In the genomic region with DNA sequence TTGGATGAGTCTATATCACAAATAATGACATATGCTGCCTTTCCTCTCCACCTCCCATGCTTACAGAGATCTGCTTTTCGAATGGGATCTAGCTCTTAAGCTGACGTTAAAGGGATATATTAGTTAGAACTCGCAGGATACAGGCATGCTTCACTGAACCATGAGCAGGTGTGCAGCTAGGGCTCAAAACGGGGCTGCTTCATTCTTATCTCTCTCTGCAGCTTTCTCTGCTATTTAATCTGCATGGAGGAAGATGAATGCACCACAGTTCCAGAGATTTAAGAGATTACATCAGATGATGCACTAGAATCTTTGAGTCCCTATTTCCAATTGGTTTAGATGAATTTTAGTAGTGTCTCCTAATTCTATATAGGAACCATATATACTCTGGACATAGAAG, we compare ENCODE assay signal across 29 cellular contexts.
"Had no signal": no experiment of that assay in that cellular context is flagged by ENCODE, and none has a peak within 500 bp of the region (broad histone marks: within the 10 kb centered on the region; RNA-seq: fewer than 3 reads in every experiment).

No MANE protein-coding gene starts in this region.

- H3K79me2 ChIP-seq: hepatocyte had no signal

- H3K27ac ChIP-seq: gastroesophageal sphincter, hepatocyte, pancreas, prostate gland, sigmoid colon, thoracic aorta had no signal

- H3K9me3 ChIP-seq: gastroesophageal sphincter, pancreas, prostate gland, sigmoid colon, thoracic aorta had no signal

- H3K36me3 ChIP-seq: gastroesophageal sphincter, pancreas, prostate gland, sigmoid colon, thoracic aorta had no signal

- H3K4me2 ChIP-seq: hepatocyte had no signal

- H3K4me3 ChIP-seq: gastroesophageal sphincter, hepatocyte, pancreas, prostate gland, sigmoid colon, thoracic aorta had no signal

- H3K4me1 ChIP-seq: gastroesophageal sphincter, pancreas, prostate gland, sigmoid colon had no signal

- DNase-seq: activated CD4-positive, alpha-beta T cell treated with anti-CD3 and anti-CD28 coated beads for 1 hour; activated CD4-positive, alpha-beta T cell treated with anti-CD3 and anti-CD28 coated beads, Interleukin-2, amount 50 U/mL, for 1 hour; activated CD8-positive, alpha-beta T cell treated with anti-CD3 and anti-CD28 coated beads for 36 hours; activated naive CD8-positive, alpha-beta T cell treated with anti-CD3 and anti-CD28 coated beads, Interleukin-2, amount 50 U/mL, for 24 hours; activated T-cell treated with anti-CD3 and anti-CD28 coated beads, Interleukin-2, amount 50 U/mL, for 4 hours; amygdala; caudate nucleus; cortex of kidney; effector memory CD8-positive, alpha-beta T cell; erythroblast; left cardiac atrium; mammary epithelial cell; midbrain; naive thymus-derived CD8-positive, alpha-beta T cell; nucleus accumbens; pancreas; sigmoid colon; small intestine; stimulated activated CD4-positive, alpha-beta T cell treated with anti-CD3 and anti-CD28 coated beads, Interleukin-4, amount 100 ng/mL, for 24 hours; T1000 had no signal

- H2AFZ ChIP-seq: hepatocyte had no signal

- H3K36me3 Mint-ChIP-seq: activated naive CD4-positive, alpha-beta T cell treated with anti-CD3 and anti-CD28 coated beads, Interleukin-2, amount 50 U/mL, for 24 hours; naive thymus-derived CD8-positive, alpha-beta T cell; stimulated activated effector memory CD8-positive, alpha-beta T cell treated with anti-CD3 and anti-CD28 coated beads, Interleukin-12 subunit alpha, Interleukin-12 subunit beta, amount 100 ng/mL, for 72 hours had no signal

- ATAC-seq: activated CD8-positive, alpha-beta T cell treated with anti-CD3 and anti-CD28 coated beads for 36 hours; activated naive CD8-positive, alpha-beta T cell treated with anti-CD3 and anti-CD28 coated beads, Interleukin-2, amount 50 U/mL, for 24 hours; activated T-cell treated with anti-CD3 and anti-CD28 coated beads, Interleukin-2, amount 50 U/mL, for 4 hours; effector memory CD8-positive, alpha-beta T cell; gastroesophageal sphincter; left cardiac atrium; naive thymus-derived CD8-positive, alpha-beta T cell; pancreas; stimulated activated effector memory CD8-positive, alpha-beta T cell treated with anti-CD3 and anti-CD28 coated beads, Interleukin-12 subunit alpha, Interleukin-12 subunit beta, amount 100 ng/mL, for 72 hours had no signal

- H3K9me3 Mint-ChIP-seq: activated T-cell treated with anti-CD3 and anti-CD28 coated beads, Interleukin-2, amount 50 U/mL, for 4 hours; activated T-helper 2 cell treated with anti-CD3 and anti-CD28 coated beads, Interferon-gamma antibody, Interleukin-2, Interleukin-4, amounts not matched to agents 10 μg/mL and 5 μg/mL and 100 μg/mL, durations not matched to agents 14 hours and 24 hours and 36 hours; neural crest cell had no signal

- H3K27me3 Mint-ChIP-seq: activated CD8-positive, alpha-beta T cell treated with anti-CD3 and anti-CD28 coated beads for 36 hours; activated naive CD4-positive, alpha-beta T cell treated with anti-CD3 and anti-CD28 coated beads, Interleukin-2, amount 50 U/mL, for 24 hours; activated naive CD8-positive, alpha-beta T cell treated with anti-CD3 and anti-CD28 coated beads, Interleukin-2, amount 50 U/mL, for 24 hours; effector memory CD8-positive, alpha-beta T cell; stimulated activated naive CD8-positive, alpha-beta T cell treated with anti-CD3 and anti-CD28 coated beads, Interleukin-15, Interleukin-2, amounts not matched to agents 100 ng/mL and 50 ng/mL, for 24 hours had no signal

- H3K27ac Mint-ChIP-seq: activated CD8-positive, alpha-beta T cell treated with anti-CD3 and anti-CD28 coated beads for 36 hours; activated naive CD4-positive, alpha-beta T cell treated with anti-CD3 and anti-CD28 coated beads, Interleukin-2, amount 50 U/mL, for 24 hours; activated naive CD8-positive, alpha-beta T cell treated with anti-CD3 and anti-CD28 coated beads, Interleukin-2, amount 50 U/mL, for 24 hours; activated T-helper 2 cell treated with anti-CD3 and anti-CD28 coated beads, Interferon-gamma antibody, Interleukin-2, Interleukin-4, amounts not matched to agents 10 μg/mL and 5 μg/mL and 100 μg/mL, durations not matched to agents 14 hours and 24 hours and 36 hours; effector memory CD8-positive, alpha-beta T cell; naive thymus-derived CD8-positive, alpha-beta T cell; stimulated activated effector memory CD8-positive, alpha-beta T cell treated with anti-CD3 and anti-CD28 coated beads, Interleukin-12 subunit alpha, Interleukin-12 subunit beta, amount 100 ng/mL, for 72 hours; stimulated activated naive CD8-positive, alpha-beta T cell treated with anti-CD3 and anti-CD28 coated beads, Interleukin-15, Interleukin-2, amounts not matched to agents 100 ng/mL and 50 ng/mL, for 24 hours had no signal

- H3K4me3 Mint-ChIP-seq: activated CD8-positive, alpha-beta T cell treated with anti-CD3 and anti-CD28 coated beads for 36 hours; activated naive CD4-positive, alpha-beta T cell treated with anti-CD3 and anti-CD28 coated beads, Interleukin-2, amount 50 U/mL, for 24 hours; activated naive CD8-positive, alpha-beta T cell treated with anti-CD3 and anti-CD28 coated beads, Interleukin-2, amount 50 U/mL, for 24 hours; activated T-cell treated with anti-CD3 and anti-CD28 coated beads, Interleukin-2, amount 50 U/mL, for 4 hours; effector memory CD8-positive, alpha-beta T cell; naive thymus-derived CD8-positive, alpha-beta T cell; neural crest cell; stimulated activated effector memory CD8-positive, alpha-beta T cell treated with anti-CD3 and anti-CD28 coated beads, Interleukin-12 subunit alpha, Interleukin-12 subunit beta, amount 100 ng/mL, for 72 hours; stimulated activated naive CD8-positive, alpha-beta T cell treated with anti-CD3 and anti-CD28 coated beads, Interleukin-15, Interleukin-2, amounts not matched to agents 100 ng/mL and 50 ng/mL, for 24 hours had no signal

- H3K27me3 ChIP-seq: gastroesophageal sphincter, hepatocyte, pancreas, sigmoid colon had no signal

- H3K4me1 Mint-ChIP-seq: activated naive CD4-positive, alpha-beta T cell treated with anti-CD3 and anti-CD28 coated beads, Interleukin-2, amount 50 U/mL, for 24 hours; activated naive CD8-positive, alpha-beta T cell treated with anti-CD3 and anti-CD28 coated beads, Interleukin-2, amount 50 U/mL, for 24 hours; naive thymus-derived CD8-positive, alpha-beta T cell; neural crest cell; stimulated activated effector memory CD8-positive, alpha-beta T cell treated with anti-CD3 and anti-CD28 coated beads, Interleukin-12 subunit alpha, Interleukin-12 subunit beta, amount 100 ng/mL, for 72 hours had no signal
